In genomic region chrX:1610166-1610565, GRCh38 we compare ENCODE assay signal across 21 cellular contexts.
DNase-seq lines count a peak whose midpoint lies in the region; ATAC-seq lines count a peak whose summit lies in the region.
"Had no signal": no experiment of that assay in that cellular context is flagged by ENCODE, and none has a peak within 500 bp of the region (broad histone marks: within the 10 kb centered on the region; RNA-seq: fewer than 3 reads in every experiment).

No MANE protein-coding gene starts in this region.

- H3K4me3 ChIP-seq in BLaER1 treated with 17β-estradiol and CSF1 and Interleukin-3, amounts not matched to agents 10 nM and 100 nM = no peak overlapping the region
- H3K4me3 ChIP-seq: cardiac muscle cell, esophagus muscularis mucosa, skin epidermis had no signal

- H3K27me3 ChIP-seq in BLaER1 treated with 17β-estradiol and CSF1 and Interleukin-3, amounts not matched to agents 10 nM and 100 nM = no peaks in the 10 kb centered on the region
- H3K27me3 ChIP-seq: cardiac muscle cell, esophagus muscularis mucosa had no signal

- peaks cover 11 to 29% (median 19%) of the 10 kb centered on the region in 10 experiments; a peak in 19 of 20 replicates for H3K4me1 ChIP-seq in BLaER1 treated with 17β-estradiol and CSF1 and Interleukin-3, amounts not matched to agents 10 nM and 100 nM
- H3K4me1 ChIP-seq: esophagus muscularis mucosa had no signal

- peak; percentile 85 for ATAC-seq in GM19463 (IDR thresholded peaks at IDR 0.05; ENCODE audit: unreplicated experiment)
- ATAC-seq in HG03175 (IDR thresholded peaks at IDR 0.05; ENCODE audit: unreplicated experiment) = peak; percentile 69
- no peak for ATAC-seq in GM21526 (IDR thresholded peaks at IDR 0.05; ENCODE audit: low FRiP score, unreplicated experiment)

- DNase-seq in kidney tubule cell (ENCODE audit: low spot score) (peak; percentile 52), GM03348 (ENCODE audit: low spot score) (no peak), SIG-M5 treated with dmso at 0.1 percent for 504 hours (lab: John Stamatoyannopoulos, UW; ENCODE audit: unreplicated experiment) (no peak)
- DNase-seq in activated CD8-positive, alpha-beta memory T cell treated with anti-CD3 and anti-CD28 coated beads, Interleukin-2, amount 50 U/mL, for 48 hours = no peak
- DNase-seq: ACHN; activated CD4-positive, alpha-beta T cell treated with anti-CD3 and anti-CD28 coated beads, Interleukin-2, amount 10 ng/mL, durations not matched to agents 7 days and 5 days; activated CD8-positive, alpha-beta memory T cell treated with anti-CD3 and anti-CD28 coated beads, Interleukin-2, amount 50 U/mL, for 4 hours; amniotic stem cell; HCEC 1CT; Karpas-422; NCI-H1105; SHP77 treated with DMSO at 0.1 percent for 48 hours; stimulated activated CD4-positive, alpha-beta T cell treated with anti-CD3 and anti-CD28 coated beads, Interleukin-4, amount 100 ng/mL, for 1 hour; T-helper 1 cell had no signal

- peak overlapping the region; percentile 27 to 57 (median 45) for H3K4me2 ChIP-seq in BLaER1 treated with 17β-estradiol and CSF1 and Interleukin-3, amounts not matched to agents 10 nM and 100 nM

- peaks cover 0 to 18% (median 10%) of the 10 kb centered on the region in 11 experiments; a peak in 12 of 22 replicates for H3K36me3 ChIP-seq in BLaER1 treated with 17β-estradiol and CSF1 and Interleukin-3, amounts not matched to agents 10 nM and 100 nM
- H3K36me3 ChIP-seq: cardiac muscle cell had no signal

- H4K20me1 ChIP-seq in BLaER1 treated with 17β-estradiol and CSF1 and Interleukin-3, amounts not matched to agents 10 nM and 100 nM = peaks cover 0 to 16% (median 7%) of the 10 kb centered on the region in 11 experiments; a peak in 16 of 22 replicates

- H3K9ac ChIP-seq in BLaER1 treated with 17β-estradiol and CSF1 and Interleukin-3, amounts not matched to agents 10 nM and 100 nM = peak overlapping the region in 6 of 11 experiments; percentile 13 to 50 (median 39); a peak in 7 of 22 replicates

- H3K9me3 ChIP-seq in BLaER1 treated with 17β-estradiol and CSF1 and Interleukin-3, amounts not matched to agents 10 nM and 100 nM (replicated peaks in 1 of 11) = peaks cover 0 to 5% (median 0%) of the 10 kb centered on the region in 11 experiments; a peak in 2 of 22 replicates
- H3K9me3 ChIP-seq: esophagus muscularis mucosa had no signal

- H3K27ac ChIP-seq in BLaER1 treated with 17β-estradiol and CSF1 and Interleukin-3, amounts not matched to agents 10 nM and 100 nM = peak overlapping the region in 8 of 11 experiments; percentile 12 to 68 (median 50); a peak in 12 of 22 replicates
- H3K27ac ChIP-seq: cardiac muscle cell, esophagus muscularis mucosa, skin epidermis had no signal
